ENCODE assay signal across 2 cellular contexts in the genomic region with DNA sequence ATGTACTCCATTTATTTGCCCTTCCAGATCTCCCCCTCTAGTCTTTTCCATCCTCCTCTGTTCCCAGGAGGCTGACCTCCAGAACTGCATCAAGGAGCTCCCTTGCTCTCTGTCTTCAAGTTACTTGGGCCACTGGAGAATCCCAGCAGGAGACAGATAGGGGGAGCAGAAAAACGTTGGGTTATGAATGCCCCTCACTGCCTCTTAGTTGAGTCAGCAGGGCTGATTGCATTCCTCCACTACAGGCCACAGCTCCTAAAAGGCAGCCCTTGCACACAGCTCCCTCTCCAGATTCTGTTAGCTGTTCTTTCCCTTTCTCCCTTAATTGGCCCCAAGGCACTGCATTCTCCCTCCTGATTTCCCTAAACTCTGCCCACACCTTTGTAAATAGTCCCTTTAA.
TF ChIP-seq lines count a peak whose summit lies in the region.

No MANE protein-coding gene starts in this region.

TF ChIP-seq in GM23338, 12 proteins besides CTCF, POLR2A, EP300 and RAD21 (continues in another document):
- TF ChIP-seq POLR2AphosphoS5 (IDR thresholded peaks at IDR 0.05; ENCODE audit: low read depth) = no peak
- no peak for TF ChIP-seq ZNF114 (CRISPR knock-in tag; IDR thresholded peaks at IDR 0.05)
- TF ChIP-seq JUNB (IDR thresholded peaks at IDR 0.05; ENCODE audit: unreplicated experiment) = no peak
- TF ChIP-seq STAT1 (IDR thresholded peaks at IDR 0.05; ENCODE audit: unreplicated experiment) = no peak
- TF ChIP-seq EZH2phosphoT487 (IDR thresholded peaks at IDR 0.05; ENCODE audit: unreplicated experiment) = no peak
- TF ChIP-seq ZNF331 (CRISPR knock-in tag; IDR thresholded peaks at IDR 0.05; ENCODE audit: low read depth) = no peak
- TF ChIP-seq, protein P1, sequence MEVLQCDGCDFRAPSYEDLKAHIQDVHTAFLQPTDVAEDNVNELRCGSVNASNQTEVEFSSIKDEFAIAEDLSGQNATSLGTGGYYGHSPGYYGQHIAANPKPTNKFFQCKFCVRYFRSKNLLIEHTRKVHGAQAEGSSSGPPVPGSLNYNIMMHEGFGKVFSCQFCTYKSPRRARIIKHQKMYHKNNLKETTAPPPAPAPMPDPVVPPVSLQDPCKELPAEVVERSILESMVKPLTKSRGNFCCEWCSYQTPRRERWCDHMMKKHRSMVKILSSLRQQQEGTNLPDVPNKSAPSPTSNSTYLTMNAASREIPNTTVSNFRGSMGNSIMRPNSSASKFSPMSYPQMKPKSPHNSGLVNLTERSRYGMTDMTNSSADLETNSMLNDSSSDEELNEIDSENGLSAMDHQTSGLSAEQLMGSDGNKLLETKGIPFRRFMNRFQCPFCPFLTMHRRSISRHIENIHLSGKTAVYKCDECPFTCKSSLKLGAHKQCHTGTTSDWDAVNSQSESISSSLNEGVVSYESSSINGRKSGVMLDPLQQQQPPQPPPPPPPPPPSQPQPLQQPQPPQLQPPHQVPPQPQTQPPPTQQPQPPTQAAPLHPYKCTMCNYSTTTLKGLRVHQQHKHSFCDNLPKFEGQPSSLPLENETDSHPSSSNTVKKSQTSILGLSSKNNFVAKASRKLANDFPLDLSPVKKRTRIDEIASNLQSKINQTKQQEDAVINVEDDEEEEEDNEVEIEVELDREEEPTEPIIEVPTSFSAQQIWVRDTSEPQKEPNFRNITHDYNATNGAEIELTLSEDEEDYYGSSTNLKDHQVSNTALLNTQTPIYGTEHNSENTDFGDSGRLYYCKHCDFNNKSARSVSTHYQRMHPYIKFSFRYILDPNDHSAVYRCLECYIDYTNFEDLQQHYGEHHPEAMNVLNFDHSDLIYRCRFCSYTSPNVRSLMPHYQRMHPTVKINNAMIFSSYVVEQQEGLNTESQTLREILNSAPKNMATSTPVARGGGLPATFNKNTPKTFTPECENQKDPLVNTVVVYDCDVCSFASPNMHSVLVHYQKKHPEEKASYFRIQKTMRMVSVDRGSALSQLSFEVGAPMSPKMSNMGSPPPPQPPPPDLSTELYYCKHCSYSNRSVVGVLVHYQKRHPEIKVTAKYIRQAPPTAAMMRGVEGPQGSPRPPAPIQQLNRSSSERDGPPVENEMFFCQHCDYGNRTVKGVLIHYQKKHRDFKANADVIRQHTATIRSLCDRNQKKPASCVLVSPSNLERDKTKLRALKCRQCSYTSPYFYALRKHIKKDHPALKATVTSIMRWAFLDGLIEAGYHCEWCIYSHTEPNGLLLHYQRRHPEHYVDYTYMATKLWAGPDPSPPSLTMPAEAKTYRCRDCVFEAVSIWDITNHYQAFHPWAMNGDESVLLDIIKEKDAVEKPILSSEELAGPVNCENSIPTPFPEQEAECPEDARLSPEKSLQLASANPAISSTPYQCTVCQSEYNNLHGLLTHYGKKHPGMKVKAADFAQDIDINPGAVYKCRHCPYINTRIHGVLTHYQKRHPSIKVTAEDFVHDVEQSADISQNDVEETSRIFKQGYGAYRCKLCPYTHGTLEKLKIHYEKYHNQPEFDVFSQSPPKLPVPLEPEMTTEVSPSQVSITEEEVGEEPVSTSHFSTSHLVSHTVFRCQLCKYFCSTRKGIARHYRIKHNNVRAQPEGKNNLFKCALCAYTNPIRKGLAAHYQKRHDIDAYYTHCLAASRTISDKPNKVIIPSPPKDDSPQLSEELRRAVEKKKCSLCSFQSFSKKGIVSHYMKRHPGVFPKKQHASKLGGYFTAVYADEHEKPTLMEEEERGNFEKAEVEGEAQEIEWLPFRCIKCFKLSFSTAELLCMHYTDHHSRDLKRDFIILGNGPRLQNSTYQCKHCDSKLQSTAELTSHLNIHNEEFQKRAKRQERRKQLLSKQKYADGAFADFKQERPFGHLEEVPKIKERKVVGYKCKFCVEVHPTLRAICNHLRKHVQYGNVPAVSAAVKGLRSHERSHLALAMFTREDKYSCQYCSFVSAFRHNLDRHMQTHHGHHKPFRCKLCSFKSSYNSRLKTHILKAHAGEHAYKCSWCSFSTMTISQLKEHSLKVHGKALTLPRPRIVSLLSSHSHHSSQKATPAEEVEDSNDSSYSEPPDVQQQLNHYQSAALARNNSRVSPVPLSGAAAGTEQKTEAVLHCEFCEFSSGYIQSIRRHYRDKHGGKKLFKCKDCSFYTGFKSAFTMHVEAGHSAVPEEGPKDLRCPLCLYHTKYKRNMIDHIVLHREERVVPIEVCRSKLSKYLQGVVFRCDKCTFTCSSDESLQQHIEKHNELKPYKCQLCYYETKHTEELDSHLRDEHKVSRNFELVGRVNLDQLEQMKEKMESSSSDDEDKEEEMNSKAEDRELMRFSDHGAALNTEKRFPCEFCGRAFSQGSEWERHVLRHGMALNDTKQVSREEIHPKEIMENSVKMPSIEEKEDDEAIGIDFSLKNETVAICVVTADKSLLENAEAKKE (CRISPR knock-in tag; IDR thresholded peaks at IDR 0.05) = no peak; the same call in 1 of the 2 replicates
- no peak for TF ChIP-seq CREB1 (CRISPR knock-in tag; IDR thresholded peaks at IDR 0.05; ENCODE audit: low read depth)
- TF ChIP-seq, protein P2, sequence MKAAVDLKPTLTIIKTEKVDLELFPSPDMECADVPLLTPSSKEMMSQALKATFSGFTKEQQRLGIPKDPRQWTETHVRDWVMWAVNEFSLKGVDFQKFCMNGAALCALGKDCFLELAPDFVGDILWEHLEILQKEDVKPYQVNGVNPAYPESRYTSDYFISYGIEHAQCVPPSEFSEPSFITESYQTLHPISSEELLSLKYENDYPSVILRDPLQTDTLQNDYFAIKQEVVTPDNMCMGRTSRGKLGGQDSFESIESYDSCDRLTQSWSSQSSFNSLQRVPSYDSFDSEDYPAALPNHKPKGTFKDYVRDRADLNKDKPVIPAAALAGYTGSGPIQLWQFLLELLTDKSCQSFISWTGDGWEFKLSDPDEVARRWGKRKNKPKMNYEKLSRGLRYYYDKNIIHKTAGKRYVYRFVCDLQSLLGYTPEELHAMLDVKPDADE (IDR thresholded peaks at IDR 0.05) = no peak
- TF ChIP-seq NANOG (IDR thresholded peaks at IDR 0.05; ENCODE audit: borderline replicate concordance) = no peak

TF ChIP-seq in SK-N-SH, 30 proteins besides CTCF, POLR2A, EP300 and RAD21:
- TF ChIP-seq JUND (IDR thresholded peaks at IDR 0.05) (0 out of 2 replicates have a peak, but pooled peaks have one; percentile 6), FOSL2 (IDR thresholded peaks at IDR 0.05; ENCODE audit: borderline replicate concordance, low read depth) (0 out of 2 replicates have a peak, but pooled peaks have one; percentile 14), TCF12 (IDR thresholded peaks at IDR 0.05) (no peak)
TF ChIP-seq in SK-N-SH: peak in this region for 2.
